In genomic region chr22:46251266-46251665, GRCh38 we compare ENCODE assay signal across 8 cellular contexts. TPM values are rescaled to one million over a fixed set of nuclear protein-coding genes. Genes with fewer than 3 reads are reported as not detected.
DNase-seq lines count a peak whose midpoint lies in the region; ATAC-seq, FAIRE-seq and TF ChIP-seq lines count a peak whose summit lies in the region.

No MANE protein-coding gene starts in this region.

- dilution Hi-C loops in endothelial cell of umbilical vein (cut with MboI; ENCODE audit: extremely low pct_ligation_motif_present, low sequenced_read_pairs), result no loop called here

- H3K4me1 ChIP-seq in ES-I3 (ENCODE audit: insufficient read depth, low read length) (no peaks in the 10 kb centered on the region), endothelial cell of umbilical vein (ENCODE audit: control insufficient read depth, extremely low read depth, insufficient read depth, low read length) (peaks cover 6% of the 10 kb centered on the region), pancreas (peaks cover 0 to 5% (median 4%) of the 10 kb centered on the region in 3 donors)

- CTCF ChIA-PET in endothelial cell of umbilical vein (lab: Charles Lee), result interaction anchor here (1.8 kb wide), 1 partner anchor 11 kb away, joined by 11 read pairs; the partner anchor contains the start of gene PKDREJ

- BruUV-seq in endothelial cell of umbilical vein (replicated peaks; lab: Mats Ljungman, UMichigan), result TSS peak; percentile 41

- no peak overlapping the region for H2AFZ ChIP-seq in endothelial cell of umbilical vein (ENCODE audit: low read depth, low read length)

- peaks cover 1% of the 10 kb centered on the region for H3K79me2 ChIP-seq in endothelial cell of umbilical vein (ENCODE audit: control insufficient read depth, insufficient read depth, low read length)

- peak overlapping the region; percentile 79 for H3K9ac ChIP-seq in ES-I3 (ENCODE audit: low read depth, low read length)
- no peak overlapping the region for H3K9ac ChIP-seq in endothelial cell of umbilical vein (replicated peaks; ENCODE audit: extremely low read depth, insufficient read depth, low read length)

- H3K27ac ChIP-seq in endothelial cell of umbilical vein (ENCODE audit: insufficient read depth, low read depth, low read length) (no peak overlapping the region), pancreas (no peak overlapping the region)

- POLR2A ChIA-PET in endothelial cell of umbilical vein (lab: Charles Lee), result no interaction called here

- H3K9me1 ChIP-seq in endothelial cell of umbilical vein (replicated peaks; ENCODE audit: control insufficient read depth, extremely low read depth, insufficient read depth, low read length), result no peaks in the 10 kb centered on the region

- intact Hi-C loops in endothelial cell of umbilical vein (cut with micrococcal nuclease), result loop anchor here (5.0 kb wide), 1 partner anchor 46 kb away; the partner anchor contains the start of gene GTSE1
- intact Hi-C loops in pancreas (cut with DNase I), result no loop called here

- H4K20me1 ChIP-seq in endothelial cell of umbilical vein (replicated peaks; ENCODE audit: control insufficient read depth, extremely low read depth, insufficient read depth, low read length), result no peaks in the 10 kb centered on the region

- peaks cover 2% of the 10 kb centered on the region; the same call in 1 of the 2 replicates for H3K9me3 ChIP-seq in ES-I3 (ENCODE audit: control insufficient read depth, insufficient read depth, low read length)
- H3K9me3 ChIP-seq in endothelial cell of umbilical vein (replicated peaks; ENCODE audit: control insufficient read depth, insufficient read depth, low read length), result no peaks in the 10 kb centered on the region
- H3K9me3 ChIP-seq in pancreas, result no peaks in the 10 kb centered on the region

- H3K27me3 ChIP-seq in endothelial cell of umbilical vein (ENCODE audit: control insufficient read depth in 2 of 2, insufficient read depth in 2 of 2, low read length in 2 of 2) (peaks cover 0 to 2% of the 10 kb centered on the region in 2 experiments), pancreas (no peaks in the 10 kb centered on the region)

- H3K36me3 ChIP-seq in ES-I3 (ENCODE audit: insufficient read depth, low read length) (no peaks in the 10 kb centered on the region), endothelial cell of umbilical vein (ENCODE audit: control insufficient read depth in 2 of 2, extremely low read depth in 1 of 2, insufficient read depth in 2 of 2, low read length in 2 of 2) (no peaks in the 10 kb centered on the region), pancreas (no peaks in the 10 kb centered on the region)

- ATAC-seq in pancreas (no peak), HG03196 (IDR thresholded peaks at IDR 0.05; ENCODE audit: unreplicated experiment) (no peak)

- TF ChIP-seq POLR2A in endothelial cell of umbilical vein (IDR thresholded peaks at IDR 0.05; ENCODE audit: low read depth, low read length), result no peak

- peak; percentile 55 for DNase-seq in OCI-M1 (lab: John Stamatoyannopoulos, UW)
- no peak for DNase-seq in endothelial cell of umbilical vein (ENCODE audit: low read depth, low spot score)
- DNase-seq in pancreas, result no peak
- no peak for DNase-seq in cerebellum (ENCODE audit: low spot score)
- DNase-seq in stimulated activated CD4-positive, alpha-beta T cell treated with anti-CD3 and anti-CD28 coated beads, Interleukin-4, amount 100 ng/mL, for 4 hours, result no peak
- DNase-seq in HK-2 (ENCODE audit: unreplicated experiment), result no peak

- H3K4me2 ChIP-seq in endothelial cell of umbilical vein (ENCODE audit: insufficient read depth, low read length), result peak overlapping the region; percentile 79

- H3K4me3 ChIP-seq in endothelial cell of umbilical vein (replicated peaks in 1 of 3; ENCODE audit: insufficient read depth in 1 of 3, low read depth in 1 of 3, low read length in 3 of 3), result no peak overlapping the region
- H3K4me3 ChIP-seq in pancreas, result peak overlapping the region; percentile 72 to 79 (median 76)

- TF ChIP-seq CTCF in endothelial cell of umbilical vein (IDR thresholded peaks at IDR 0.05; ENCODE audit: extremely low read depth in 1 of 2, insufficient read depth in 1 of 2, low read depth in 1 of 2, low read length in 2 of 2) (no peak), pancreas (IDR thresholded peaks at IDR 0.05) (no peak)

- 80 to 87% methylated on average over 7 of the region's 7 CpGs for WGBS in pancreas, 2 donors

- FAIRE-seq in endothelial cell of umbilical vein (lab: Jason Lieb, UNC), result no peak
- FAIRE-seq in pancreas (lab: Jason Lieb, UNC), result no peak

TF ChIP-seq in endothelial cell of umbilical vein, 7 proteins besides CTCF, POLR2A, EP300 and RAD21:
- no peak for TF ChIP-seq JUN (IDR thresholded peaks at IDR 0.05; ENCODE audit: borderline replicate concordance, insufficient read depth, insufficient read length, low read depth)
- no peak for TF ChIP-seq FOS (IDR thresholded peaks at IDR 0.05; ENCODE audit: borderline replicate concordance, insufficient read depth, low read length)
- TF ChIP-seq MYC (IDR thresholded peaks at IDR 0.05; ENCODE audit: low read depth, low read length), result no peak
- no peak for TF ChIP-seq EZH2 (IDR thresholded peaks at IDR 0.05; ENCODE audit: borderline replicate concordance, low read depth, low read length, severe bottlenecking)
- no peak for TF ChIP-seq MAX (IDR thresholded peaks at IDR 0.05; ENCODE audit: insufficient read depth, insufficient read length)
- TF ChIP-seq GATA2 (IDR thresholded peaks at IDR 0.05; ENCODE audit: insufficient read depth, insufficient read length, low read depth, low read length), result no peak
- TF ChIP-seq POLR2AphosphoS5 (IDR thresholded peaks at IDR 0.05; ENCODE audit: insufficient read depth, low read depth, low read length), result no peak

RNA-seq across cellular contexts. Expression of gene CDPF1, which starts 1.2 kb away (rescaled TPM):
- total RNA-seq in endothelial cell of umbilical vein, result 8.5 and 9.7 TPM in 2 replicates
- 8.9 and 9.9 TPM in 2 replicates for polyA plus RNA-seq in endothelial cell of umbilical vein
- 8.4 and 8.5 TPM in 2 replicates for polyA plus RNA-seq in endothelial cell of umbilical vein (2011; cell fraction: cytosol; rRNA removed)
- 9.8 and 10.0 TPM in 2 replicates for polyA plus RNA-seq in endothelial cell of umbilical vein (2011; cell fraction: nucleus; rRNA removed)
- 6.6 TPM in 2 replicates for polyA plus RNA-seq in endothelial cell of umbilical vein (2012)
- 2.3 and 2.8 TPM in 2 replicates for polyA minus RNA-seq in endothelial cell of umbilical vein
- 2.2 TPM for polyA minus RNA-seq in endothelial cell of umbilical vein (2011; cell fraction: cytosol; rRNA and poly(A)+ RNA removed)
- 2.5 and 3.2 TPM in 2 replicates for polyA minus RNA-seq in endothelial cell of umbilical vein (2011; cell fraction: nucleus; rRNA and poly(A)+ RNA removed)
- 1 to 10 TPM; 2.9 to 4.6 (median 3.9) TPM for total RNA-seq in pancreas
- 10 to 100 TPM in 1 of 2 donors, 1 to 10 TPM in 1; 9.2 to 12.0 TPM for polyA plus RNA-seq in pancreas
- total RNA-seq in cerebellum, result 6.5 TPM

RNA-seq across cellular contexts. Expression of gene PKDREJ, which starts 11.9 kb away (rescaled TPM):
- total RNA-seq in endothelial cell of umbilical vein (not detected in 2 replicates), pancreas (under 1 TPM in 1 of 6 donors, not detected in 5; 0.06 TPM), cerebellum (under 0.01 TPM)
- polyA plus RNA-seq in endothelial cell of umbilical vein (not detected in 2 replicates), pancreas (under 1 TPM; 0.04 to 0.05 TPM)
- not detected in 2 replicates for polyA plus RNA-seq in endothelial cell of umbilical vein (2011; cell fraction: cytosol; rRNA removed)
- polyA plus RNA-seq in endothelial cell of umbilical vein (2011; cell fraction: nucleus; rRNA removed), result not detected in 2 replicates
- 0.03 TPM in 2 replicates for polyA plus RNA-seq in endothelial cell of umbilical vein (2012)
- not detected in 2 replicates for polyA minus RNA-seq in endothelial cell of umbilical vein
- not detected for polyA minus RNA-seq in endothelial cell of umbilical vein (2011; cell fraction: cytosol; rRNA and poly(A)+ RNA removed)
- polyA minus RNA-seq in endothelial cell of umbilical vein (2011; cell fraction: nucleus; rRNA and poly(A)+ RNA removed), result not detected in 2 replicates

RNA-seq across cellular contexts. Expression of gene TTC38, which starts 16.5 kb away (rescaled TPM):
- 33.1 and 39.7 TPM in 2 replicates for total RNA-seq in endothelial cell of umbilical vein
- 31.6 and 33.5 TPM in 2 replicates for polyA plus RNA-seq in endothelial cell of umbilical vein
- 22.8 and 24.9 TPM in 2 replicates for polyA plus RNA-seq in endothelial cell of umbilical vein (2011; cell fraction: cytosol; rRNA removed)
- 72.1 and 85.3 TPM in 2 replicates for polyA plus RNA-seq in endothelial cell of umbilical vein (2011; cell fraction: nucleus; rRNA removed)
- polyA plus RNA-seq in endothelial cell of umbilical vein (2012), result 14.4 and 16.5 TPM in 2 replicates
- 30.5 and 33.4 TPM in 2 replicates for polyA minus RNA-seq in endothelial cell of umbilical vein
- 50.4 TPM for polyA minus RNA-seq in endothelial cell of umbilical vein (2011; cell fraction: cytosol; rRNA and poly(A)+ RNA removed)
- 21.8 and 30.4 TPM in 2 replicates for polyA minus RNA-seq in endothelial cell of umbilical vein (2011; cell fraction: nucleus; rRNA and poly(A)+ RNA removed)
- 10 to 100 TPM; 18.6 to 28.1 (median 21.1) TPM for total RNA-seq in pancreas
- 10 to 100 TPM; 28.2 to 32.8 TPM for polyA plus RNA-seq in pancreas
- 15.3 TPM for total RNA-seq in cerebellum

RNA-seq across cellular contexts. Expression of gene GTSE1, which starts 45.4 kb away (rescaled TPM):
- total RNA-seq in endothelial cell of umbilical vein (57.0 and 57.2 TPM in 2 replicates), pancreas (under 1 TPM in 5 of 6 donors, not detected in 1; 0.12 to 0.75 (median 0.35) TPM), cerebellum (6.2 TPM)
- polyA plus RNA-seq in endothelial cell of umbilical vein (22.5 and 25.9 TPM in 2 replicates), pancreas (under 1 TPM; 0.16 to 0.23 TPM)
- 19.9 and 20.5 TPM in 2 replicates for polyA plus RNA-seq in endothelial cell of umbilical vein (2011; cell fraction: cytosol; rRNA removed)
- polyA plus RNA-seq in endothelial cell of umbilical vein (2011; cell fraction: nucleus; rRNA removed), result 53.4 and 57.7 TPM in 2 replicates
- polyA plus RNA-seq in endothelial cell of umbilical vein (2012), result 9.6 and 24.0 TPM in 2 replicates
- polyA minus RNA-seq in endothelial cell of umbilical vein, result 15.1 and 19.5 TPM in 2 replicates
- 23.9 TPM for polyA minus RNA-seq in endothelial cell of umbilical vein (2011; cell fraction: cytosol; rRNA and poly(A)+ RNA removed)
- 19.8 and 21.3 TPM in 2 replicates for polyA minus RNA-seq in endothelial cell of umbilical vein (2011; cell fraction: nucleus; rRNA and poly(A)+ RNA removed)

Comparison
In these comparisons a context has a peak if more than half of its experiments do, and no peak if none do; other contexts are left out.
1. H3K4me3 ChIP-seq: peak in pancreas (4 of 4); none in endothelial cell of umbilical vein (0 of 3).